Comparison of ENCODE assay signal across 8 cellular contexts in the genomic region with DNA sequence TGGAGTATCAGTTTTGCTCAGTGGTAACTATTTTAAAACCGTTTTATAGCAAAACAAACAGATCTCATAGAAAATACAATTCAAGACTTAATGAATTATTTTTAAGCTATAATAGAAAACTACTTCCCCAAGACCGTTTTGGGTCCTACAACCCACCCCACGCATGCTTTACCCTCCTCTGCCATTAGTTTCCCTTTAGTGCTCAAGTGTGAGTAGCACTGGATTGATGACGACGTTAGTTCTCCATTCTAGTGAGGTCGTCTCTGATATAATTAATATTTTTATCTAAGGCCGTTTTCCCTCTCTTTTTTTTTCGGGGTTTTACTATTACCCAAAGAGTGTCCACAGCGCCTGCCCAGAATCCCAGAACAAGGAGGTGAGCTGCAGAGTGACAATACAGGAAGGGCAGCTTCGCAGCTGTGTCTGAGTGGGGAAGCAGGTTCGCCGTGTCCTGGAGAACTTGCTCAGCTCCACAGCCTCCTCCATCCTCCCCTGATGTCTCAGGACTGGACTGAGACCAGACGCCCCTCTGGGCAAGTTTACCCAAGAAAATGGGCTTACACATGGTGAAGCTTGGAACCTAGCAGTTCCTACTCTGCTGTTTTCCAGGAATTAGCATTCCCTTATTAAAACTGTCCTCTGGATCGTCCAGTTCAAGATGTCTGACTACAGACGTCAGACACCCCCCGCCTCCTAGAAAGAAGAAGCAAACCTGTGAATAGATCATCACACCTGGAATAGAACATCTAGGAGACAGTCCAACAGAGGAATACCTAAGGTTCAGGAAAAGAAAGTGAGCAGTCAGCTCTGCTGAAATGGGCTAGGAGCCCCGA. TPM values are rescaled to one million over a fixed set of nuclear protein-coding genes. Genes with fewer than 3 reads are reported as not detected.
A peak's percentile ranks its signal among the peaks of the same experiment; 100 is the strongest.
DNase-seq lines count a peak whose midpoint lies in the region; ATAC-seq and FAIRE-seq lines count a peak whose summit lies in the region.

No MANE protein-coding gene starts in this region.

- H3K27me3 ChIP-seq in HUES48 (ENCODE audit: control insufficient read depth, insufficient read depth, low read length): peaks cover 61% of the 10 kb centered on the region
- peaks cover 9 to 14% of the 10 kb centered on the region in 2 donors for H3K27me3 ChIP-seq in stomach smooth muscle (ENCODE audit: control insufficient read depth in 1 of 2, insufficient read depth in 2 of 2, low read length in 2 of 2)

- no peak for ATAC-seq in left lobe of liver

- H3K9ac ChIP-seq in HUES48 (ENCODE audit: low read depth, low read length) (no peak overlapping the region), stomach smooth muscle (ENCODE audit: low read length in 2 of 2) (no peak overlapping the region)

- peak overlapping the region; percentile 75 for H3K4me3 Mint-ChIP-seq in activated naive CD8-positive, alpha-beta T cell treated with anti-CD3 and anti-CD28 coated beads for 36 hours

- no peak overlapping the region for H3K27ac Mint-ChIP-seq in activated naive CD8-positive, alpha-beta T cell treated with anti-CD3 and anti-CD28 coated beads for 36 hours

- H3K36me3 Mint-ChIP-seq in activated naive CD8-positive, alpha-beta T cell treated with anti-CD3 and anti-CD28 coated beads for 36 hours: no peaks in the 10 kb centered on the region

- peaks cover 5% of the 10 kb centered on the region; the same call in 1 of the 2 replicates for H3K4me1 ChIP-seq in HUES48 (ENCODE audit: control insufficient read depth, insufficient read depth, low read length)
- peaks cover 13% of the 10 kb centered on the region for H3K4me1 ChIP-seq in stomach smooth muscle (ENCODE audit: control insufficient read depth, insufficient read depth, low read length)

- H3K36me3 ChIP-seq in HUES48 (ENCODE audit: control insufficient read depth, insufficient read depth, low read length): no peaks in the 10 kb centered on the region
- H3K36me3 ChIP-seq in stomach smooth muscle (ENCODE audit: control insufficient read depth in 2 of 2, insufficient read depth in 2 of 2, low read length in 2 of 2): no peaks in the 10 kb centered on the region

- no peaks in the 10 kb centered on the region for H3K9me3 ChIP-seq in HUES48 (ENCODE audit: control insufficient read depth, insufficient read depth, low read length)
- H3K9me3 ChIP-seq in stomach smooth muscle (ENCODE audit: control insufficient read depth in 2 of 2, low read length in 2 of 2): no peaks in the 10 kb centered on the region

- H3K4me1 Mint-ChIP-seq in activated naive CD8-positive, alpha-beta T cell treated with anti-CD3 and anti-CD28 coated beads for 36 hours: peaks cover 9% of the 10 kb centered on the region

- H3K4me3 ChIP-seq in HUES48 (ENCODE audit: low read depth, low read length): peak overlapping the region; percentile 68
- peak overlapping the region; percentile 84 for H3K4me3 ChIP-seq in stomach smooth muscle (ENCODE audit: low read length in 2 of 2)

- peaks cover 54% of the 10 kb centered on the region for H3K27me3 Mint-ChIP-seq in activated naive CD8-positive, alpha-beta T cell treated with anti-CD3 and anti-CD28 coated beads for 36 hours

- H3K27ac ChIP-seq in HUES48 (ENCODE audit: low read depth, low read length) (no peak overlapping the region), stomach smooth muscle (ENCODE audit: low read length) (no peak overlapping the region)

- no peaks in the 10 kb centered on the region for H3K9me3 Mint-ChIP-seq in activated naive CD8-positive, alpha-beta T cell treated with anti-CD3 and anti-CD28 coated beads for 36 hours

- DNase-seq in DMS79 treated with DMSO at 0.1 percent for 48 hours (lab: John Stamatoyannopoulos, UW) (peak; percentile 19), DMS79 (lab: John Stamatoyannopoulos, UW) (no peak), left lobe of liver (ENCODE audit: low spot score) (no peak)
- no peak for DNase-seq in activated naive CD8-positive, alpha-beta T cell treated with anti-CD3 and anti-CD28 coated beads for 36 hours
- no peak for DNase-seq in stimulated activated CD4-positive, alpha-beta T cell treated with anti-CD3 and anti-CD28 coated beads, Interleukin-2, amount 100 ng/mL, for 24 hours

- peak; percentile 36 for FAIRE-seq in islet of Langerhans (lab: Jason Lieb, UNC)

RNA-seq across cellular contexts. Expression of gene MON2, which starts 31.9 kb away (rescaled TPM):
- 10 to 100 TPM; 19.1 to 19.8 TPM for total RNA-seq in activated naive CD8-positive, alpha-beta T cell treated with anti-CD3 and anti-CD28 coated beads for 36 hours
- total RNA-seq in left lobe of liver: 38.9 TPM
